Comparison of ENCODE assay signal across 10 cellular contexts in genomic region chr2:79855264-79856006, GRCh38.
DNase-seq lines count a peak whose midpoint lies in the region; ATAC-seq, FAIRE-seq and TF ChIP-seq lines count a peak whose summit lies in the region.
"Had no signal": no experiment of that assay in that cellular context is flagged by ENCODE, and none has a peak within 500 bp of the region (broad histone marks: within the 10 kb centered on the region; RNA-seq: fewer than 3 reads in every experiment).

No MANE protein-coding gene starts in this region.

- H3K27me3 ChIP-seq in mesendoderm (ENCODE audit: insufficient read depth, low read length, poor library complexity): no peaks in the 10 kb centered on the region

- no peak overlapping the region for H3K18ac ChIP-seq in mesendoderm (ENCODE audit: low read length)

- H3K23ac ChIP-seq in mesendoderm (ENCODE audit: low read length): no peak overlapping the region

- H3K56ac ChIP-seq in mesendoderm (ENCODE audit: low read length): peak overlapping the region; percentile 11

- no peak overlapping the region for H2AK5ac ChIP-seq in mesendoderm (ENCODE audit: low read length)

- DNase-seq in AG20443 (ENCODE audit: low spot score) (peak; percentile 20), HTR-8/SVneo (ENCODE audit: insufficient read length, low spot score) (peak; percentile 18), astrocyte of the cerebellum (ENCODE audit: low read depth) (no peak), mesendoderm (peak; percentile 58), SKM-1 (lab: John Stamatoyannopoulos, UW; ENCODE audit: unreplicated experiment) (no peak)
- DNase-seq in activated naive CD8-positive, alpha-beta T cell treated with anti-CD3 and anti-CD28 coated beads for 36 hours: no peak
- DNase-seq: stimulated activated CD4-positive, alpha-beta T cell treated with anti-CD3 and anti-CD28 coated beads, Interleukin-4, amount 100 ng/mL, for 1 hour; T1000 had no signal

- in situ Hi-C loops in astrocyte of the cerebellum (cut with HindIII; ENCODE audit: low sequenced_read_pairs): no loop called here

- H3K4me1 Mint-ChIP-seq in activated naive CD8-positive, alpha-beta T cell treated with anti-CD3 and anti-CD28 coated beads for 36 hours: no peaks in the 10 kb centered on the region

- H2BK15ac ChIP-seq in mesendoderm (replicated peaks; ENCODE audit: low read depth): no peak overlapping the region

- H3K27me3 Mint-ChIP-seq in activated naive CD8-positive, alpha-beta T cell treated with anti-CD3 and anti-CD28 coated beads for 36 hours: no peaks in the 10 kb centered on the region

- no peak overlapping the region for H4K5ac ChIP-seq in mesendoderm (ENCODE audit: low read length)

- no peaks in the 10 kb centered on the region for H3K79me1 ChIP-seq in mesendoderm (ENCODE audit: low read length)

- no peak overlapping the region for H3K27ac Mint-ChIP-seq in activated naive CD8-positive, alpha-beta T cell treated with anti-CD3 and anti-CD28 coated beads for 36 hours

- WGBS in mesendoderm (ENCODE audit: extremely low coverage, insufficient coverage, low lambda C conversion rate): no CpG with 5 or more reads among the region's 10 CpGs

- no peaks in the 10 kb centered on the region for H3K36me3 ChIP-seq in mesendoderm (ENCODE audit: control insufficient read depth, insufficient read depth, low read length)

- no peak for ATAC-seq in GM21381 (IDR thresholded peaks at IDR 0.05; ENCODE audit: unreplicated experiment)
- ATAC-seq in HG03139 (IDR thresholded peaks at IDR 0.05; ENCODE audit: unreplicated experiment): no peak

- H3K9me3 Mint-ChIP-seq in activated naive CD8-positive, alpha-beta T cell treated with anti-CD3 and anti-CD28 coated beads for 36 hours: no peaks in the 10 kb centered on the region

- H3K36me3 Mint-ChIP-seq in activated naive CD8-positive, alpha-beta T cell treated with anti-CD3 and anti-CD28 coated beads for 36 hours: no peaks in the 10 kb centered on the region

- H3K79me2 ChIP-seq in mesendoderm (ENCODE audit: control insufficient read depth, insufficient read depth, low read length): no peaks in the 10 kb centered on the region

- H3K4me1 ChIP-seq in mesendoderm (ENCODE audit: control insufficient read depth, low read depth, low read length): peaks cover 1% of the 10 kb centered on the region

- no peak overlapping the region for H3K4me3 Mint-ChIP-seq in activated naive CD8-positive, alpha-beta T cell treated with anti-CD3 and anti-CD28 coated beads for 36 hours

- no peak overlapping the region for H4K8ac ChIP-seq in mesendoderm (ENCODE audit: low read depth, low read length)

- no peak overlapping the region for H3K27ac ChIP-seq in mesendoderm (ENCODE audit: low read depth, low read length)

- H3K9ac ChIP-seq in mesendoderm (ENCODE audit: low read length): no peak overlapping the region

- H3K4me3 ChIP-seq in astrocyte of the cerebellum (ENCODE audit: low read depth, low read length) (no peak overlapping the region), mesendoderm (ENCODE audit: low read length) (no peak overlapping the region)

- no peak overlapping the region for H3K4me2 ChIP-seq in mesendoderm (ENCODE audit: low read length)

- peak overlapping the region; percentile 49 for H3K4ac ChIP-seq in mesendoderm (ENCODE audit: low read depth, low read length)

- FAIRE-seq in HTR-8/SVneo (lab: Jason Lieb, UNC): no peak

- no peak overlapping the region for H2BK120ac ChIP-seq in mesendoderm (ENCODE audit: low read depth, low read length)

- no peak overlapping the region for H2BK5ac ChIP-seq in mesendoderm (ENCODE audit: low read length)

- TF ChIP-seq CTCF in astrocyte of the cerebellum (IDR thresholded peaks at IDR 0.05; ENCODE audit: low read depth, low read length, missing control alignments): peak; percentile 75

Comparison
In these comparisons a context has a peak if more than half of its experiments do, and no peak if none do; other contexts are left out.
1. DNase-seq: peak in AG20443 (single experiment), HTR-8/SVneo (single experiment) and mesendoderm (single experiment); none in astrocyte of the cerebellum (single experiment), SKM-1 (single experiment) and activated naive CD8-positive, alpha-beta T cell treated with anti-CD3 and anti-CD28 coated beads for 36 hours (single experiment).